30 cellular contexts compared by ENCODE assay signal in the genomic region with DNA sequence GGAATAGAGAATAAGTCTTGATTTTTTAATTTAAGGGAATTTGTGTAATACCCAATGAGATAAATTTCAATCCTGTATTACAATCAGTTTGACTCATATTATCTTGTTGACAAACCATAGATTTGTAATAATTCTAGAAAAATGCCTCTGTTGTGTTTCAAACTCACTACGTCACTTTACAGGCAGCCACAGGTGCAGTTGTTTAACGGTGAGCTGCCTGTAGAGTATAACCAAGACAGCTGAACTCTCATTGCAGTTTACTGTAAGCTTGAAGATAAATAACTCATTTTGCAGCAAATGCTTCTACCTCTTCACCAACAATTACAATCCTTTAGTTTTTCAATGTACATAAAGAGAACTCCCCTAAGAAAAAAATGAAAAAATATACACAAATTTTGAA.
"Had no signal": no experiment of that assay in that cellular context is flagged by ENCODE, and none has a peak within 500 bp of the region (broad histone marks: within the 10 kb centered on the region; RNA-seq: fewer than 3 reads in every experiment).

No MANE protein-coding gene starts in this region.

- ATAC-seq: activated CD8-positive, alpha-beta memory T cell treated with anti-CD3 and anti-CD28 coated beads, Interleukin-2, amount 10 ng/mL, durations not matched to agents 7 days and 5 days; activated CD8-positive, alpha-beta T cell treated with anti-CD3 and anti-CD28 coated beads, Interleukin-2, amount 10 ng/mL, durations not matched to agents 7 days and 5 days; activated naive CD8-positive, alpha-beta T cell treated with anti-CD3 and anti-CD28 coated beads, Interleukin-2, amount 50 U/mL, for 24 hours had no signal

- H3K4me3 ChIP-seq: ascending aorta, cardiac muscle cell had no signal

- FAIRE-seq: bronchial epithelial cell, TTC549 had no signal

- H3K4me1 ChIP-seq: ascending aorta had no signal

- DNase-seq: activated B cell treated with CpG ODN at 0.5 μM for 24 hours; activated CD4-positive, alpha-beta memory T cell treated with anti-CD3 and anti-CD28 coated beads, Interleukin-2, amount 10 ng/mL, durations not matched to agents 7 days and 5 days; activated CD4-positive, alpha-beta T cell treated with anti-CD3 and anti-CD28 coated beads for 48 hours; activated CD4-positive, alpha-beta T cell treated with anti-CD3 and anti-CD28 coated beads, Interleukin-2, amount 10 ng/mL, durations not matched to agents 7 days and 5 days; activated CD4-positive, alpha-beta T cell treated with anti-CD3 and anti-CD28 coated beads, Interleukin-2, amount 50 U/mL, for 48 hours; activated CD4-positive, CD25-positive, alpha-beta regulatory T cell treated with anti-CD3 and anti-CD28 coated beads, Interleukin-2, amount 50 U/mL, for 72 hours; activated CD8-positive, alpha-beta memory T cell treated with anti-CD3 and anti-CD28 coated beads for 24 hours; activated CD8-positive, alpha-beta memory T cell treated with anti-CD3 and anti-CD28 coated beads, Interleukin-2, amount 10 ng/mL, durations not matched to agents 7 days and 5 days; activated CD8-positive, alpha-beta memory T cell treated with anti-CD3 and anti-CD28 coated beads, Interleukin-2, amount 50 U/mL, for 48 hours; activated CD8-positive, alpha-beta T cell treated with anti-CD3 and anti-CD28 coated beads, Interleukin-2, amount 10 ng/mL, durations not matched to agents 7 days and 5 days; activated effector memory CD4-positive, alpha-beta T cell treated with Interleukin-2 at 50 U/mL for 16 hours; activated gamma-delta T cell; activated naive CD4-positive, alpha-beta T cell treated with anti-CD3 and anti-CD28 coated beads, Interleukin-2, amount 10 ng/mL, durations not matched to agents 7 days and 5 days; activated naive CD4-positive, alpha-beta T cell treated with Interleukin-2 at 50 U/mL for 16 hours; activated naive CD8-positive, alpha-beta T cell treated with anti-CD3 and anti-CD28 coated beads, Interleukin-2, amount 10 ng/mL, durations not matched to agents 7 days and 5 days; activated naive CD8-positive, alpha-beta T cell treated with anti-CD3 and anti-CD28 coated beads, Interleukin-2, amount 50 U/mL, for 24 hours; activated T-cell treated with anti-CD3 and anti-CD28 coated beads, Interleukin-2, amount 50 U/mL, for 24 hours; activated T-cell treated with anti-CD3 and anti-CD28 coated beads, Interleukin-2, amount 50 U/mL, for 48 hours; amygdala; anterior cingulate cortex; caudate nucleus; cerebellar nuclear complex; T-helper 1 cell; T-helper 2 cell; T-helper 9 cell had no signal

- H3K27ac ChIP-seq: ascending aorta, cardiac muscle cell, VCaP had no signal

- H3K27me3 ChIP-seq: ascending aorta, cardiac muscle cell had no signal

- H3K36me3 ChIP-seq: ascending aorta, cardiac muscle cell had no signal

- H3K9me3 ChIP-seq: ascending aorta had no signal
